In the genomic region with DNA sequence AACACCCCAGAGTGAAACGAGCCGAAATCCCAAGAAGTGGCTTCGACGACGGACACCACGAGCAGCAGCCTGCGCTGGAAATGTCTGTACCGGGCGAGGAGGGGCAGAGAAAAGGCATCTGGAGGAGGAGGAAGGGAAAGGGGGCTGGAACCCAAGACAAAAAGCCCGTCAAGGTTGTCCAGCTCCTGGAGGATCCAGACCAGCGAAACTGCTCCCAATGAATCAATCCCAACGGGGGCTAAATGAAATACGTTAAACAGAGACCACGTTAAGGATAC, we compare ENCODE assay signal across 8 cellular contexts. TPM values are rescaled to one million over a fixed set of nuclear protein-coding genes. Genes with fewer than 3 reads are reported as not detected.
DNase-seq lines count a peak whose midpoint lies in the region; ATAC-seq and TF ChIP-seq lines count a peak whose summit lies in the region.

No MANE protein-coding gene starts in this region.

- POLR2A ChIA-PET in Panc1 (lab: Charles Lee) = no interaction called here

- no peaks in the 10 kb centered on the region for H3K9me3 ChIP-seq in CD4-positive, CD25-positive, alpha-beta regulatory T cell (ENCODE audit: control insufficient read depth in 2 of 2, low read length in 2 of 2)
- H3K9me3 ChIP-seq in Panc1 (ENCODE audit: control insufficient read depth, insufficient read depth, low read depth, low read length) (no peaks in the 10 kb centered on the region), left lung (no peaks in the 10 kb centered on the region)

- intact Hi-C loops in Panc1 (cut with micrococcal nuclease; ENCODE audit: unreplicated experiment) (no loop called here), left lung (cut with DNase I) (loop anchor here in 1 of 2 donors (10.0 kb wide), 1 partner anchor 134 kb away; no protein-coding TSS in a partner anchor)

- DNase-seq in CD4-positive, CD25-positive, alpha-beta regulatory T cell = no peak
- DNase-seq in Panc1 (ENCODE audit: low read depth, low spot score) (no peak), cerebellum (ENCODE audit: low spot score) (peak; percentile 13), left lung (no peak), NCI-H1436 (lab: John Stamatoyannopoulos, UW) (no peak)
- peak; percentile 41 for DNase-seq in stimulated activated naive CD8-positive, alpha-beta T cell treated with anti-CD3 and anti-CD28 coated beads, Interleukin-15, Interleukin-2, amounts not matched to agents 100 U/mL and 50 U/mL, for 24 hours

- H3K4me1 Mint-ChIP-seq in CD4-positive, CD25-positive, alpha-beta regulatory T cell = peaks cover 4 to 42% (median 33%) of the 10 kb centered on the region in 4 donors

- TF ChIP-seq CTCF in Panc1 (IDR thresholded peaks at IDR 0.05) = no peak
- no peak for TF ChIP-seq CTCF in left lung (IDR thresholded peaks at IDR 0.05)

- peak overlapping the region; percentile 75 for H3K4me3 ChIP-seq in CD4-positive, CD25-positive, alpha-beta regulatory T cell (ENCODE audit: low read depth, low read length)
- H3K4me3 ChIP-seq in Panc1 (ENCODE audit: low read depth in 2 of 2, low read length in 2 of 2) (peak overlapping the region; percentile 74 to 96), left lung (peak overlapping the region; percentile 72 to 78)

- BruUV-seq in Panc1 (replicated peaks; lab: Mats Ljungman, UMichigan) = TSS peak; percentile 82

- H3K36me3 Mint-ChIP-seq in CD4-positive, CD25-positive, alpha-beta regulatory T cell = no peaks in the 10 kb centered on the region

- no peak for ATAC-seq in CD4-positive, CD25-positive, alpha-beta regulatory T cell (ENCODE audit: low read depth in 2 of 2)
- ATAC-seq in GM21723 (IDR thresholded peaks at IDR 0.05; ENCODE audit: unreplicated experiment) (peak; percentile 11), Panc1 (peak; percentile 58), left lung (peak; percentile 22), HG03108 (IDR thresholded peaks at IDR 0.05; ENCODE audit: unreplicated experiment) (no peak)
- peak; percentile 6 for ATAC-seq in stimulated activated naive CD8-positive, alpha-beta T cell treated with anti-CD3 and anti-CD28 coated beads, Interleukin-15, Interleukin-2, amounts not matched to agents 100 U/mL and 50 U/mL, for 24 hours

- peak overlapping the region; percentile 92 to 96 (median 95) for H3K4me3 Mint-ChIP-seq in CD4-positive, CD25-positive, alpha-beta regulatory T cell

- in situ Hi-C loops in Panc1 (cut with HindIII; ENCODE audit: low pct_unique_long_range_greater_than_20kb, low sequenced_read_pairs) = no loop called here

- CTCF ChIA-PET in Panc1 (lab: Charles Lee) = no interaction called here

- H3K9me3 Mint-ChIP-seq in CD4-positive, CD25-positive, alpha-beta regulatory T cell = peaks cover 0 to 2% (median 0%) of the 10 kb centered on the region in 7 donors

- peaks cover 22% of the 10 kb centered on the region for H3K27me3 Mint-ChIP-seq in CD4-positive, CD25-positive, alpha-beta regulatory T cell

- peaks cover 19% of the 10 kb centered on the region for H3K4me1 ChIP-seq in CD4-positive, CD25-positive, alpha-beta regulatory T cell (ENCODE audit: control insufficient read depth, insufficient read depth, low read length, poor library complexity, severe bottlenecking)
- H3K4me1 ChIP-seq in Panc1 (ENCODE audit: control insufficient read depth, insufficient read depth, low read length) (peaks cover 11% of the 10 kb centered on the region; the same call in 1 of the 2 replicates), left lung (peaks cover 0 to 44% of the 10 kb centered on the region in 2 donors)

- H3K27ac ChIP-seq in CD4-positive, CD25-positive, alpha-beta regulatory T cell (ENCODE audit: insufficient read depth, low read length, poor library complexity, severe bottlenecking) = peak overlapping the region; percentile 70
- H3K27ac ChIP-seq in Panc1 (ENCODE audit: low read length) = peak overlapping the region; percentile 95
- H3K27ac ChIP-seq in left lung = peak overlapping the region; percentile 93 to 95

- peaks cover 1% of the 10 kb centered on the region for H3K27me3 ChIP-seq in CD4-positive, CD25-positive, alpha-beta regulatory T cell (ENCODE audit: control insufficient read depth, insufficient read depth, low read length)
- no peaks in the 10 kb centered on the region for H3K27me3 ChIP-seq in Panc1 (ENCODE audit: control insufficient read depth, insufficient read depth, low read length)
- no peaks in the 10 kb centered on the region for H3K27me3 ChIP-seq in left lung

- H3K27ac Mint-ChIP-seq in CD4-positive, CD25-positive, alpha-beta regulatory T cell = peak overlapping the region; percentile 63 to 92 (median 87)

- H3K36me3 ChIP-seq in CD4-positive, CD25-positive, alpha-beta regulatory T cell (ENCODE audit: control insufficient read depth, insufficient read depth, low read length) = no peaks in the 10 kb centered on the region
- H3K36me3 ChIP-seq in Panc1 (ENCODE audit: control insufficient read depth, insufficient read depth, low read length) (no peaks in the 10 kb centered on the region), left lung (no peaks in the 10 kb centered on the region)

RNA-seq across cellular contexts. Expression of gene CCDC88A, which starts 0.5 kb away (rescaled TPM):
- total RNA-seq in CD4-positive, CD25-positive, alpha-beta regulatory T cell = 19.1 TPM
- polyA plus RNA-seq in CD4-positive, CD25-positive, alpha-beta regulatory T cell = 1 to 10 TPM; 1.4 to 2.6 (median 2.2) TPM
- total RNA-seq in Panc1 (2021; ENCODE audit: unreplicated experiment) (99.8 TPM), cerebellum (322 TPM), left lung (100 to 1,000 TPM in 1 of 2 donors, 10 to 100 TPM in 1; 73.4 to 105 TPM)
- polyA plus RNA-seq in Panc1 (2012; ENCODE audit: insufficient read length) = 30.8 TPM

Comparison
In these comparisons a context has a peak if more than half of its experiments do, and no peak if none do; other contexts are left out.
1. ATAC-seq: peak in GM21723 (single experiment), Panc1 (single experiment), left lung (single experiment) and stimulated activated naive CD8-positive, alpha-beta T cell treated with anti-CD3 and anti-CD28 coated beads, Interleukin-15, Interleukin-2, amounts not matched to agents 100 U/mL and 50 U/mL, for 24 hours (single experiment); none in CD4-positive, CD25-positive, alpha-beta regulatory T cell (0 of 2) and HG03108 (single experiment).
2. DNase-seq: peak in cerebellum (single experiment) and stimulated activated naive CD8-positive, alpha-beta T cell treated with anti-CD3 and anti-CD28 coated beads, Interleukin-15, Interleukin-2, amounts not matched to agents 100 U/mL and 50 U/mL, for 24 hours (single experiment); none in CD4-positive, CD25-positive, alpha-beta regulatory T cell (0 of 3), Panc1 (single experiment), left lung (0 of 2) and NCI-H1436 (single experiment).
3. Peak in every context shown above with its lines, with median percentiles within 50 percentile points of each other: H3K27ac ChIP-seq and H3K4me3 ChIP-seq.